25 cellular contexts compared by ENCODE assay signal in the genomic region with DNA sequence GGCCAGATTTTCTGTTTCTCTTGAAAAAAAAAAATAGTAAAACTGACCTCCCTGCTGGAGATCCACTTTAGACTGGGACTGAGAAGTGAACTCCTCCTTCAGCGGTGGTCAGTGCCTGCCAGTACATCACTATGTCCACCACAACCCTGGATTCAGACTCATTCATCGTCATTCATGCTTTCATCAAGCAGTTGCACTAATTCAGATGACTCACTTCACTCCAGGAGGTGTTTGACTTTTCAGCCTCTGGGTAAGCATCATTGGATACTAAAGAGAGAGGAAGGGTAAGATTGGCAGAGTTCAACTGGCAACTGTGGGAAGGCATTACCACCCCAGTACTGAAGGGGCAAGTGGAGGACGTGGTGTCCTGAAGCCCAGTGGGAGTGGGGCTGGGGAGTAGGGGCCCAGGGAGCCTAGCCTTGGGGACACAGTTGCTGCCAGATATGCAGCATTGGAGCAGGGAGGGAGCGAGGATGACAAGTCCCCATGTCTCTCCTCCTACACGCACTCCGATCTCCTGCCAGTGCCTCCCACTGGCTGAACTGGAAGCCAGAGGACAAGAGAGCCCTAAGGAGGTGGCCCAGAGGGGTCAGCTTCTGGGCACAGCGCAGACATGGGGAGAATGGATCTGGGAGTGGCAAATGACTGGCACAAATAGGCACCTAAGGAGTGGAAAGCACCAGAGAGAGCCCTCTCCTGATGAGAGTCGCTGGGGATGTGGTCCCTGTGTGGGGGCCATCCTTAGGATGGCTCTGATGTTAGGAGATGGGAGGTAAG.
DNase-seq lines count a peak whose midpoint lies in the region; ATAC-seq and FAIRE-seq lines count a peak whose summit lies in the region.
"Had no signal": no experiment of that assay in that cellular context is flagged by ENCODE, and none has a peak within 500 bp of the region (broad histone marks: within the 10 kb centered on the region; RNA-seq: fewer than 3 reads in every experiment).

No MANE protein-coding gene starts in this region.

- peak overlapping the region; percentile 60 for H3K14ac ChIP-seq in neuronal stem cell (ENCODE audit: low read length)

- peak overlapping the region; percentile 60 for H2AK5ac ChIP-seq in neuronal stem cell (ENCODE audit: low read depth, low read length)

- no peak overlapping the region for H2BK15ac ChIP-seq in neuronal stem cell (ENCODE audit: low read length)

- H3K18ac ChIP-seq in neuronal stem cell (ENCODE audit: low read length): no peak overlapping the region

- H3K9ac ChIP-seq in neuronal stem cell (ENCODE audit: low read depth, low read length, poor library complexity): no peak overlapping the region
- H3K9ac ChIP-seq: BLaER1 had no signal

- no peak overlapping the region for H2BK120ac ChIP-seq in neuronal stem cell (ENCODE audit: low read depth, low read length)

- no peaks in the 10 kb centered on the region for H3K9me3 Mint-ChIP-seq in activated CD4-positive, alpha-beta T cell treated with anti-CD3 and anti-CD28 coated beads, Interleukin-2, amount 10 ng/mL, durations not matched to agents 24 days and 14 days

- no peak overlapping the region for H2BK5ac ChIP-seq in neuronal stem cell (ENCODE audit: low read length)

- no peak overlapping the region for H3K4me2 ChIP-seq in neuronal stem cell (ENCODE audit: insufficient read depth, low read length, poor library complexity, severe bottlenecking)
- H3K4me2 ChIP-seq: BLaER1 had no signal

- no peaks in the 10 kb centered on the region for H3K9me3 ChIP-seq in neuronal stem cell (replicated peaks in 1 of 2; ENCODE audit: control insufficient read depth in 2 of 2, insufficient read depth in 1 of 2, low read depth in 1 of 2, low read length in 2 of 2)
- H3K9me3 ChIP-seq: BLaER1, lower lobe of right lung, Peyer's patch had no signal

- ATAC-seq in GM21717 (IDR thresholded peaks at IDR 0.05; ENCODE audit: unreplicated experiment): no peak
- ATAC-seq: activated CD4-positive, CD25-positive, alpha-beta regulatory T cell treated with anti-CD3 and anti-CD28 coated beads, Interleukin-2, amount 50 U/mL, for 24 hours; lower lobe of right lung had no signal

- H3K36me3 ChIP-seq in neuronal stem cell (replicated peaks in 1 of 2; ENCODE audit: control insufficient read depth in 2 of 2, insufficient read depth in 2 of 2, low read length in 2 of 2): no peaks in the 10 kb centered on the region
- H3K36me3 ChIP-seq: BLaER1, lower lobe of right lung, Peyer's patch had no signal

- no peaks in the 10 kb centered on the region for H3K36me3 Mint-ChIP-seq in activated CD4-positive, alpha-beta T cell treated with anti-CD3 and anti-CD28 coated beads, Interleukin-2, amount 10 ng/mL, durations not matched to agents 24 days and 14 days (ENCODE audit: low read depth)

- FAIRE-seq in HTR-8/SVneo (lab: Jason Lieb, UNC): peak; percentile 38
- FAIRE-seq: A204.1, frontal cortex, keratinocyte had no signal

- H3K27ac ChIP-seq in neuronal stem cell (replicated peaks; ENCODE audit: low read length): no peak overlapping the region
- H3K27ac ChIP-seq: BLaER1, lower lobe of right lung, Peyer's patch, SK-N-MC had no signal

- H3K27me3 ChIP-seq in neuronal stem cell (ENCODE audit: control insufficient read depth in 3 of 3, insufficient read depth in 3 of 3, low read depth in 1 of 3, low read length in 3 of 3): peaks cover 0 to 1% (median 0%) of the 10 kb centered on the region in 3 experiments
- H3K27me3 ChIP-seq: BLaER1, Peyer's patch had no signal

- no peak overlapping the region for H3K23ac ChIP-seq in neuronal stem cell (ENCODE audit: low read depth, low read length, poor library complexity)

- no peaks in the 10 kb centered on the region for H3K4me1 ChIP-seq in neuronal stem cell (ENCODE audit: control insufficient read depth in 2 of 2, insufficient read depth in 1 of 2, low read depth in 1 of 2, low read length in 2 of 2)
- H3K4me1 ChIP-seq: lower lobe of right lung, Peyer's patch had no signal

- intact Hi-C loops in activated CD4-positive, alpha-beta T cell treated with anti-CD3 and anti-CD28 coated beads, Interleukin-2, amount 10 ng/mL, durations not matched to agents 24 days and 14 days (cut with micrococcal nuclease): no loop called here

- no peak overlapping the region for H3K4me3 Mint-ChIP-seq in activated CD4-positive, alpha-beta T cell treated with anti-CD3 and anti-CD28 coated beads, Interleukin-2, amount 10 ng/mL, durations not matched to agents 24 days and 14 days
- H3K4me3 Mint-ChIP-seq: dendritic cell treated with granulocyte-macrophage colony-stimulating factor and Interleukin-4, amounts not matched to agents 40 ng/mL and 50 ng/mL, for 4 days had no signal

- H3K27me3 Mint-ChIP-seq in activated CD4-positive, alpha-beta T cell treated with anti-CD3 and anti-CD28 coated beads, Interleukin-2, amount 10 ng/mL, durations not matched to agents 24 days and 14 days: no peaks in the 10 kb centered on the region
- H3K27me3 Mint-ChIP-seq: dendritic cell treated with granulocyte-macrophage colony-stimulating factor and Interleukin-4, amounts not matched to agents 40 ng/mL and 50 ng/mL, for 4 days had no signal

- H3K79me1 ChIP-seq in neuronal stem cell (ENCODE audit: low read depth, low read length): no peaks in the 10 kb centered on the region

- no peak overlapping the region for H2AFZ ChIP-seq in neuronal stem cell (ENCODE audit: low read length)

- peak; percentile 47 for DNase-seq in activated CD4-positive, alpha-beta T cell treated with anti-CD3 and anti-CD28 coated beads, Interleukin-2, amount 10 ng/mL, durations not matched to agents 24 days and 14 days
- DNase-seq in activated CD4-positive, alpha-beta T cell treated with anti-CD3 and anti-CD28 coated beads for 1 hour: no peak
- no peak for DNase-seq in HTR-8/SVneo (ENCODE audit: insufficient read length, low spot score)
- peak; percentile 25 for DNase-seq in ecto neural progenitor cell (ENCODE audit: low spot score)
- DNase-seq in neuronal stem cell (ENCODE audit: low spot score): no peak
- DNase-seq in cerebellar cortex (ENCODE audit: low spot score): no peak
- DNase-seq in globus pallidus (ENCODE audit: low spot score): no peak
- DNase-seq: activated effector memory CD4-positive, alpha-beta T cell treated with Interleukin-2 at 50 U/mL for 16 hours; DMS 273 treated with DMSO at 0.1 percent for 48 hours; lower lobe of right lung; NCI-H2107; NCI-H510A treated with DMSO at 0.1 percent for 48 hours; NK-92 treated with Interleukin-12 subunit alpha and Interleukin-12 subunit beta, amount 100 ng/mL, for 24 hours; nucleus accumbens; right cardiac atrium; T1000 had no signal

- no peak overlapping the region for H4K91ac ChIP-seq in neuronal stem cell (ENCODE audit: low read depth, low read length, poor library complexity)

- WGBS in neuronal stem cell (ENCODE audit: extremely low coverage in 2 of 2, insufficient read length in 2 of 2, insufficient replicate concordance in 1 of 2), 2 donors: no CpG with 5 or more reads among the region's 8 CpGs

- no peak overlapping the region for H3K4me3 ChIP-seq in neuronal stem cell (ENCODE audit: low read length in 2 of 2)
- H3K4me3 ChIP-seq: BLaER1, lower lobe of right lung, Peyer's patch, SK-N-MC had no signal

- peaks cover 22% of the 10 kb centered on the region for H3K4me1 Mint-ChIP-seq in activated CD4-positive, alpha-beta T cell treated with anti-CD3 and anti-CD28 coated beads, Interleukin-2, amount 10 ng/mL, durations not matched to agents 24 days and 14 days

- H2BK12ac ChIP-seq in neuronal stem cell (ENCODE audit: low read length): no peak overlapping the region

- peak overlapping the region; percentile 54 for H4K8ac ChIP-seq in neuronal stem cell (ENCODE audit: low read depth, low read length)

- no peak overlapping the region for H3K27ac Mint-ChIP-seq in activated CD4-positive, alpha-beta T cell treated with anti-CD3 and anti-CD28 coated beads, Interleukin-2, amount 10 ng/mL, durations not matched to agents 24 days and 14 days
- H3K27ac Mint-ChIP-seq: dendritic cell treated with granulocyte-macrophage colony-stimulating factor and Interleukin-4, amounts not matched to agents 40 ng/mL and 50 ng/mL, for 4 days had no signal

- H3K4ac ChIP-seq in neuronal stem cell (ENCODE audit: low read length): no peak overlapping the region

Comparison
In these comparisons a context has a peak if more than half of its experiments do, and no peak if none do; other contexts are left out.
1. DNase-seq: peak in activated CD4-positive, alpha-beta T cell treated with anti-CD3 and anti-CD28 coated beads, Interleukin-2, amount 10 ng/mL, durations not matched to agents 24 days and 14 days (single experiment) and ecto neural progenitor cell (single experiment); none in activated CD4-positive, alpha-beta T cell treated with anti-CD3 and anti-CD28 coated beads for 1 hour (single experiment), HTR-8/SVneo (single experiment), neuronal stem cell (single experiment), cerebellar cortex (single experiment) and globus pallidus (single experiment).